Comparison of ENCODE assay signal across 9 cellular contexts in the genomic region with DNA sequence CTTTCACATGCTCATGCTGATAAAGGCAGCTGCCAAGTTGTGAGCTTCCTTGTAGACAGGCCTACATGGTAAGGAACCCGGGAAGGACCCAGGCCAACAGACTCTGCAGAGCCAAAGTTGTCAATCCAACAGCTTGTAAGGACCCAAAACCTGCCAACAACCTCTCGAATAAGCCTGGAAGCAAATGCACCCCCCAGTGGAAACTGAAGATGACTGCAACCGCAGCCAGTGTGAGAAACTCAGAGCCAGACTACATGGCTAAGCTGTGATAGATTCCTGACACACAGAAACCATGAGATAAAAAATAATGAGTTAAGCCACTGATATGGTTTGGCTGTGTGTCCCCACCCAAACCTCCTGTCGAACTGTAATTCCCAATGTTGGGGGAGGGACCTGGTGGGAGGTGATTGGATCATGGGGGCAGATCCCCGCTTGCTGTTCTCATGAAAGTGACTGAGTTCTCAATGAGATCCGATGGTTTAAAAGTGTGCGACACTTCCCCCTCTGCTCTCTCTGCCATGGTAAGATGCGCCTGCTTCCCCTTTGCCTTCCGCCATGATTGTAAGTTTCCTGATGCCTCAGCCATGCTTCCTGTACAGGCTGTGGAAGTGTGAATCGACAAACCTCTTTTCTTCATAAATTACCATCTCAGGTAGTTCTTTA.
A peak's percentile ranks its signal among the peaks of the same experiment; 100 is the strongest.
DNase-seq lines count a peak whose midpoint lies in the region; ATAC-seq and TF ChIP-seq lines count a peak whose summit lies in the region.
"Had no signal": no experiment of that assay in that cellular context is flagged by ENCODE, and none has a peak within 500 bp of the region (broad histone marks: within the 10 kb centered on the region; RNA-seq: fewer than 3 reads in every experiment).

No MANE protein-coding gene starts in this region.

- DNase-seq in HCEC 1CT: peak; percentile 53
- DNase-seq in activated T-cell treated with anti-CD3 and anti-CD28 coated beads for 4 hours: no peak
- DNase-seq: upper lobe of left lung had no signal

- H3K27ac ChIP-seq in BLaER1 treated with 17β-estradiol and CSF1 and Interleukin-3, amounts not matched to agents 10 nM and 100 nM: peak overlapping the region in 3 of 11 experiments; percentile 60 to 69 (median 63); a peak in 5 of 22 replicates
- no peak overlapping the region for H3K27ac ChIP-seq in iPS-20b (ENCODE audit: low read length)
- H3K27ac ChIP-seq: upper lobe of left lung had no signal

- no peaks in the 10 kb centered on the region; a peak in 1 of 22 replicates for H3K9me3 ChIP-seq in BLaER1 treated with 17β-estradiol and CSF1 and Interleukin-3, amounts not matched to agents 10 nM and 100 nM (replicated peaks in 1 of 11)
- H3K9me3 ChIP-seq in iPS-20b (ENCODE audit: insufficient read depth, low read depth, low read length): no peaks in the 10 kb centered on the region
- H3K9me3 ChIP-seq: upper lobe of left lung had no signal

- no peaks in the 10 kb centered on the region for H3K27me3 ChIP-seq in BLaER1 treated with 17β-estradiol and CSF1 and Interleukin-3, amounts not matched to agents 10 nM and 100 nM
- H3K27me3 ChIP-seq in iPS-20b (ENCODE audit: insufficient read depth, low read length): no peaks in the 10 kb centered on the region
- H3K27me3 ChIP-seq: upper lobe of left lung had no signal

- no peaks in the 10 kb centered on the region for H3K36me3 ChIP-seq in BLaER1 treated with 17β-estradiol and CSF1 and Interleukin-3, amounts not matched to agents 10 nM and 100 nM
- H3K36me3 ChIP-seq in iPS-20b (ENCODE audit: insufficient read depth, low read depth, low read length): no peaks in the 10 kb centered on the region
- H3K36me3 ChIP-seq: upper lobe of left lung had no signal

- no peak overlapping the region for H3K4me3 ChIP-seq in BLaER1 treated with 17β-estradiol and CSF1 and Interleukin-3, amounts not matched to agents 10 nM and 100 nM
- no peak overlapping the region for H3K4me3 ChIP-seq in iPS-20b (ENCODE audit: low read length)
- H3K4me3 ChIP-seq: upper lobe of left lung had no signal

- peaks cover 21 to 46% (median 42%) of the 10 kb centered on the region in 10 experiments for H3K4me1 ChIP-seq in BLaER1 treated with 17β-estradiol and CSF1 and Interleukin-3, amounts not matched to agents 10 nM and 100 nM
- peaks cover 23% of the 10 kb centered on the region for H3K4me1 ChIP-seq in iPS-20b (ENCODE audit: insufficient read depth, low read length)
- H3K4me1 ChIP-seq: upper lobe of left lung had no signal

- H4K20me1 ChIP-seq in BLaER1 treated with 17β-estradiol and CSF1 and Interleukin-3, amounts not matched to agents 10 nM and 100 nM: no peaks in the 10 kb centered on the region

- ATAC-seq in SK-N-SH treated with all-trans-retinoic acid at 6 μM for 48 hours (peak; percentile 58; the same call in 2 of the 3 replicates), HG02588 (IDR thresholded peaks at IDR 0.05; ENCODE audit: unreplicated experiment) (no peak), HG02763 (IDR thresholded peaks at IDR 0.05; ENCODE audit: unreplicated experiment) (no peak), HG02885 (IDR thresholded peaks at IDR 0.05; ENCODE audit: poor library complexity, unreplicated experiment) (no peak)

- H3K4me2 ChIP-seq in BLaER1 treated with 17β-estradiol and CSF1 and Interleukin-3, amounts not matched to agents 10 nM and 100 nM: peak overlapping the region in 10 of 11 experiments; percentile 53 to 76 (median 70); a peak in 18 of 22 replicates

- no peak overlapping the region for H3K9ac ChIP-seq in BLaER1 treated with 17β-estradiol and CSF1 and Interleukin-3, amounts not matched to agents 10 nM and 100 nM
- H3K9ac ChIP-seq in iPS-20b (ENCODE audit: low read depth, low read length): peak overlapping the region; percentile 45; the same call in 1 of the 2 replicates

TF ChIP-seq in SK-N-SH treated with all-trans-retinoic acid at 6 μM for 48 hours, 23 proteins besides CTCF, POLR2A, EP300 and RAD21:
- TF ChIP-seq ZNF70 (CRISPR knock-in tag; IDR thresholded peaks at IDR 0.05) (no peak), RARB (CRISPR knock-in tag; IDR thresholded peaks at IDR 0.05) (no peak), PPARA (CRISPR knock-in tag; IDR thresholded peaks at IDR 0.05; ENCODE audit: borderline replicate concordance) (no peak), ISL1 (CRISPR knock-in tag; IDR thresholded peaks at IDR 0.05) (no peak), ZFP3 (CRISPR knock-in tag; IDR thresholded peaks at IDR 0.05) (no peak), CSDC2 (CRISPR knock-in tag; IDR thresholded peaks at IDR 0.05) (no peak), ZFP30 (CRISPR knock-in tag; IDR thresholded peaks at IDR 0.05) (no peak), GLIS3 (CRISPR knock-in tag; IDR thresholded peaks at IDR 0.05) (no peak), ZNF8 (CRISPR knock-in tag; IDR thresholded peaks at IDR 0.05) (no peak), OSR1 (CRISPR knock-in tag; IDR thresholded peaks at IDR 0.05) (no peak), ZNF565 (CRISPR knock-in tag; conservative IDR thresholded peaks at IDR 0.05; ENCODE audit: low read depth) (no peak), BACH2 (CRISPR knock-in tag; IDR thresholded peaks at IDR 0.05; ENCODE audit: borderline replicate concordance) (no peak), TCF4 (CRISPR knock-in tag; IDR thresholded peaks at IDR 0.05; ENCODE audit: borderline replicate concordance) (no peak), SNAI2 (CRISPR knock-in tag; IDR thresholded peaks at IDR 0.05) (no peak), ARNTL (CRISPR knock-in tag; IDR thresholded peaks at IDR 0.05; ENCODE audit: borderline replicate concordance, low read depth) (no peak), ESRRG (CRISPR knock-in tag; IDR thresholded peaks at IDR 0.05) (no peak)
- TF ChIP-seq, protein P1, sequence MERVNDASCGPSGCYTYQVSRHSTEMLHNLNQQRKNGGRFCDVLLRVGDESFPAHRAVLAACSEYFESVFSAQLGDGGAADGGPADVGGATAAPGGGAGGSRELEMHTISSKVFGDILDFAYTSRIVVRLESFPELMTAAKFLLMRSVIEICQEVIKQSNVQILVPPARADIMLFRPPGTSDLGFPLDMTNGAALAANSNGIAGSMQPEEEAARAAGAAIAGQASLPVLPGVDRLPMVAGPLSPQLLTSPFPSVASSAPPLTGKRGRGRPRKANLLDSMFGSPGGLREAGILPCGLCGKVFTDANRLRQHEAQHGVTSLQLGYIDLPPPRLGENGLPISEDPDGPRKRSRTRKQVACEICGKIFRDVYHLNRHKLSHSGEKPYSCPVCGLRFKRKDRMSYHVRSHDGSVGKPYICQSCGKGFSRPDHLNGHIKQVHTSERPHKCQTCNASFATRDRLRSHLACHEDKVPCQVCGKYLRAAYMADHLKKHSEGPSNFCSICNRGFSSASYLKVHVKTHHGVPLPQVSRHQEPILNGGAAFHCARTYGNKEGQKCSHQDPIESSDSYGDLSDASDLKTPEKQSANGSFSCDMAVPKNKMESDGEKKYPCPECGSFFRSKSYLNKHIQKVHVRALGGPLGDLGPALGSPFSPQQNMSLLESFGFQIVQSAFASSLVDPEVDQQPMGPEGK (CRISPR knock-in tag; IDR thresholded peaks at IDR 0.05; ENCODE audit: borderline replicate concordance): no peak
- TF ChIP-seq, protein P2, sequence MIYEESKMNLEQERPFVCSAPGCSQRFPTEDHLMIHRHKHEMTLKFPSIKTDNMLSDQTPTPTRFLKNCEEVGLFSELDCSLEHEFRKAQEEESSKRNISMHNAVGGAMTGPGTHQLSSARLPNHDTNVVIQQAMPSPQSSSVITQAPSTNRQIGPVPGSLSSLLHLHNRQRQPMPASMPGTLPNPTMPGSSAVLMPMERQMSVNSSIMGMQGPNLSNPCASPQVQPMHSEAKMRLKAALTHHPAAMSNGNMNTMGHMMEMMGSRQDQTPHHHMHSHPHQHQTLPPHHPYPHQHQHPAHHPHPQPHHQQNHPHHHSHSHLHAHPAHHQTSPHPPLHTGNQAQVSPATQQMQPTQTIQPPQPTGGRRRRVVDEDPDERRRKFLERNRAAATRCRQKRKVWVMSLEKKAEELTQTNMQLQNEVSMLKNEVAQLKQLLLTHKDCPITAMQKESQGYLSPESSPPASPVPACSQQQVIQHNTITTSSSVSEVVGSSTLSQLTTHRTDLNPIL (CRISPR knock-in tag; IDR thresholded peaks at IDR 0.05; ENCODE audit: low read depth): no peak
- TF ChIP-seq, protein P3, sequence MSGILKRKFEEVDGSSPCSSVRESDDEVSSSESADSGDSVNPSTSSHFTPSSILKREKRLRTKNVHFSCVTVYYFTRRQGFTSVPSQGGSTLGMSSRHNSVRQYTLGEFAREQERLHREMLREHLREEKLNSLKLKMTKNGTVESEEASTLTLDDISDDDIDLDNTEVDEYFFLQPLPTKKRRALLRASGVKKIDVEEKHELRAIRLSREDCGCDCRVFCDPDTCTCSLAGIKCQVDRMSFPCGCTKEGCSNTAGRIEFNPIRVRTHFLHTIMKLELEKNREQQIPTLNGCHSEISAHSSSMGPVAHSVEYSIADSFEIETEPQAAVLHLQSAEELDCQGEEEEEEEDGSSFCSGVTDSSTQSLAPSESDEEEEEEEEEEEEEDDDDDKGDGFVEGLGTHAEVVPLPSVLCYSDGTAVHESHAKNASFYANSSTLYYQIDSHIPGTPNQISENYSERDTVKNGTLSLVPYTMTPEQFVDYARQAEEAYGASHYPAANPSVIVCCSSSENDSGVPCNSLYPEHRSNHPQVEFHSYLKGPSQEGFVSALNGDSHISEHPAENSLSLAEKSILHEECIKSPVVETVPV (CRISPR knock-in tag; IDR thresholded peaks at IDR 0.05): no peak
- TF ChIP-seq, protein P4, sequence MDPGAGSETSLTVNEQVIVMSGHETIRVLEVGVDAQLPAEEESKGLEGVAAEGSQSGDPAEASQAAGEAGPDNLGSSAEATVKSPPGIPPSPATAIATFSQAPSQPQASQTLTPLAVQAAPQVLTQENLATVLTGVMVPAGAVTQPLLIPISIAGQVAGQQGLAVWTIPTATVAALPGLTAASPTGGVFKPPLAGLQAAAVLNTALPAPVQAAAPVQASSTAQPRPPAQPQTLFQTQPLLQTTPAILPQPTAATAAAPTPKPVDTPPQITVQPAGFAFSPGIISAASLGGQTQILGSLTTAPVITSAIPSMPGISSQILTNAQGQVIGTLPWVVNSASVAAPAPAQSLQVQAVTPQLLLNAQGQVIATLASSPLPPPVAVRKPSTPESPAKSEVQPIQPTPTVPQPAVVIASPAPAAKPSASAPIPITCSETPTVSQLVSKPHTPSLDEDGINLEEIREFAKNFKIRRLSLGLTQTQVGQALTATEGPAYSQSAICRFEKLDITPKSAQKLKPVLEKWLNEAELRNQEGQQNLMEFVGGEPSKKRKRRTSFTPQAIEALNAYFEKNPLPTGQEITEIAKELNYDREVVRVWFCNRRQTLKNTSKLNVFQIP (CRISPR knock-in tag; IDR thresholded peaks at IDR 0.05; ENCODE audit: borderline replicate concordance, low read depth): no peak
